11 cellular contexts compared by ENCODE assay signal in the genomic region with DNA sequence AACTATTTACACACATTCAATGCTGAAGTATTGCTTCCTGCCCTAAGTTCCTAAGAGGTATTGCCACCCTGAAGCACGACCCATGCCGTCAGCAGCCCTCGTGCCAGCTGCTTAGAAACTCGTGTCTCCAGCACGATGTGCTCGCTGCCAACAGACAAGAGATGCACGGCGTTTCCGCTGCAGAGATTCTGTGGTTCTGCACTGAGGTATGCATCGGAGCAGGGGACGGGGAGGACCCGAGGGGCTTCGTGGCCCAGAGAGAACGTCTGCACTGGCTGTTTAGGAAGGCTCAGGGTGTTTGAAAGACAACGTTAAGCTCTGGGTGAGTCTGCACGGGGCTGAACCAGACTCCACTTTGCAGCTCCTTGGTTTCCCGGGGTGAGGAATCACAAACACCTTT.
DNase-seq lines count a peak whose midpoint lies in the region; ATAC-seq and TF ChIP-seq lines count a peak whose summit lies in the region.
"Had no signal": no experiment of that assay in that cellular context is flagged by ENCODE, and none has a peak within 500 bp of the region (broad histone marks: within the 10 kb centered on the region; RNA-seq: fewer than 3 reads in every experiment).

No MANE protein-coding gene starts in this region.

- peak overlapping the region; percentile 2 for H3K27ac Mint-ChIP-seq in activated naive CD8-positive, alpha-beta T cell treated with anti-CD3 and anti-CD28 coated beads for 36 hours
- H3K27ac Mint-ChIP-seq in neural crest cell (ENCODE audit: unreplicated experiment): peak overlapping the region; percentile 79
- H3K27ac Mint-ChIP-seq: HFFc6 had no signal

- H3K9me3 Mint-ChIP-seq in activated naive CD8-positive, alpha-beta T cell treated with anti-CD3 and anti-CD28 coated beads for 36 hours: peaks cover 9% of the 10 kb centered on the region
- peaks cover 3% of the 10 kb centered on the region for H3K9me3 Mint-ChIP-seq in neural crest cell

- CTCF ChIA-PET in GM10248 (lab: Yijun Ruan, JAX): interaction anchor here (1.2 kb wide), 2 partner anchors 24 to 39 kb away, joined by 3 to 4 read pairs; no protein-coding TSS in a partner anchor

- POLR2A ChIA-PET in GM10248 (lab: Yijun Ruan, JAX): no interaction called here

- no peak overlapping the region for H3K4me3 Mint-ChIP-seq in activated naive CD8-positive, alpha-beta T cell treated with anti-CD3 and anti-CD28 coated beads for 36 hours
- H3K4me3 Mint-ChIP-seq in neural crest cell: no peak overlapping the region

- ATAC-seq in GM18873 (IDR thresholded peaks at IDR 0.05; ENCODE audit: low FRiP score, unreplicated experiment): no peak
- no peak for ATAC-seq in HG03432 (IDR thresholded peaks at IDR 0.05; ENCODE audit: unreplicated experiment)

- DNase-seq in COLO668 (lab: John Stamatoyannopoulos, UW; ENCODE audit: unreplicated experiment) (peak; percentile 17), NCI-H69 (lab: John Stamatoyannopoulos, UW) (peak; percentile 32), neural crest cell (ENCODE audit: low read depth, low spot score) (no peak), GM10248 (ENCODE audit: extremely low spot score) (no peak), AG08395 (ENCODE audit: low spot score) (no peak)
- DNase-seq in activated naive CD8-positive, alpha-beta T cell treated with anti-CD3 and anti-CD28 coated beads for 36 hours: no peak
- DNase-seq: GDM1, HFFc6, NCI-H1092 had no signal

- peaks cover 14% of the 10 kb centered on the region for H3K4me1 Mint-ChIP-seq in activated naive CD8-positive, alpha-beta T cell treated with anti-CD3 and anti-CD28 coated beads for 36 hours
- peaks cover 13% of the 10 kb centered on the region for H3K4me1 Mint-ChIP-seq in neural crest cell

- peaks cover 16% of the 10 kb centered on the region for H3K36me3 Mint-ChIP-seq in activated naive CD8-positive, alpha-beta T cell treated with anti-CD3 and anti-CD28 coated beads for 36 hours
- peaks cover 19% of the 10 kb centered on the region for H3K36me3 Mint-ChIP-seq in neural crest cell (ENCODE audit: low read depth)

- peaks cover 3% of the 10 kb centered on the region for H3K27me3 Mint-ChIP-seq in activated naive CD8-positive, alpha-beta T cell treated with anti-CD3 and anti-CD28 coated beads for 36 hours
- no peaks in the 10 kb centered on the region for H3K27me3 Mint-ChIP-seq in neural crest cell (ENCODE audit: low read depth)

- TF ChIP-seq CTCF in neural crest cell (conservative IDR thresholded peaks at IDR 0.05): no peak
- TF ChIP-seq CTCF in GM10248 (IDR thresholded peaks at IDR 0.05; ENCODE audit: control extremely low read depth, extremely low read depth, low read depth, missing control alignments): no peak

Comparison
In these comparisons a context has a peak if more than half of its experiments do, and no peak if none do; other contexts are left out.
1. DNase-seq: peak in COLO668 (single experiment) and NCI-H69 (single experiment); none in activated naive CD8-positive, alpha-beta T cell treated with anti-CD3 and anti-CD28 coated beads for 36 hours (single experiment), neural crest cell (single experiment), GM10248 (single experiment) and AG08395 (single experiment).